Comparison of ENCODE assay signal across 8 cellular contexts in genomic region chr6:73523434-73524123, GRCh38. TPM values are rescaled to one million over a fixed set of nuclear protein-coding genes. Genes with fewer than 3 reads are reported as not detected.
DNase-seq lines count a peak whose midpoint lies in the region; ATAC-seq and TF ChIP-seq lines count a peak whose summit lies in the region.

No MANE protein-coding gene starts in this region.

- H3K9me3 ChIP-seq in Peyer's patch = no peaks in the 10 kb centered on the region
- H3K9me3 ChIP-seq in vagina = no peaks in the 10 kb centered on the region

- DNase-seq in AG09309 (ENCODE audit: low read depth) (no peak), Peyer's patch (peak; percentile 78 to 91 (median 88)), Right ventricle myocardium superior (peak; percentile 69), putamen (ENCODE audit: low spot score) (peak; percentile 17), vagina (ENCODE audit: extremely low spot score in 2 of 2) (no peak)
- peak; percentile 70 for DNase-seq in activated gamma-delta T cell treated with anti-CD3 and anti-CD28 coated beads, Interleukin-2, amount 50 U/mL, for 16 hours (ENCODE audit: low read depth)

- H3K4me3 ChIP-seq in AG09309 (ENCODE audit: control insufficient read depth, low read depth, low read length) = peak overlapping the region; percentile 47
- H3K4me3 ChIP-seq in Peyer's patch = peak overlapping the region; percentile 55 to 85 (median 78)
- H3K4me3 ChIP-seq in vagina = peak overlapping the region; percentile 54 to 60

- peak; percentile 45 for ATAC-seq in GM19023 (IDR thresholded peaks at IDR 0.05; ENCODE audit: unreplicated experiment)
- ATAC-seq in HG03159 (IDR thresholded peaks at IDR 0.05; ENCODE audit: unreplicated experiment) = peak; percentile 43
- ATAC-seq in Right ventricle myocardium superior (ENCODE audit: poor library complexity) = no peak

- H3K4me1 ChIP-seq in Peyer's patch = peaks cover 0 to 14% (median 7%) of the 10 kb centered on the region in 4 donors
- peaks cover 27% of the 10 kb centered on the region for H3K4me1 ChIP-seq in vagina

- intact Hi-C loops in Right ventricle myocardium superior (cut with DNase I) = loop anchor here (10.0 kb wide), 1 partner anchor 61 kb away; no protein-coding TSS in a partner anchor
- intact Hi-C loops in vagina (cut with DNase I) = loop anchor here (10.0 kb wide), 1 partner anchor 69 kb away; the partner anchor contains the start of gene CGAS

- H3K36me3 ChIP-seq in Peyer's patch = peaks cover 0 to 12% (median 0%) of the 10 kb centered on the region in 3 donors
- H3K36me3 ChIP-seq in vagina = peaks cover 0 to 11% of the 10 kb centered on the region in 2 donors

- no peak for TF ChIP-seq CTCF in AG09309 (IDR thresholded peaks at IDR 0.05; ENCODE audit: control insufficient read depth, insufficient read depth, low read depth, low read length, missing control alignments)
- TF ChIP-seq CTCF in Peyer's patch (IDR thresholded peaks at IDR 0.05) = peak in 1 of 6 experiments; percentile 9
- TF ChIP-seq CTCF in vagina (IDR thresholded peaks at IDR 0.05) = no peak

- H3K27me3 ChIP-seq in Peyer's patch = no peaks in the 10 kb centered on the region
- no peaks in the 10 kb centered on the region for H3K27me3 ChIP-seq in vagina

- H3K27ac ChIP-seq in Peyer's patch = peak overlapping the region; percentile 90 to 100 (median 96)
- H3K27ac ChIP-seq in vagina = peak overlapping the region; percentile 100

- TF ChIP-seq POLR2A in Peyer's patch (IDR thresholded peaks at IDR 0.05) (peak; percentile 69 to 83), vagina (IDR thresholded peaks at IDR 0.05) (peak in 1 of 2 donors; percentile 44)

RNA-seq across cellular contexts. Expression of gene EEF1A1, which starts 2.7 kb away (rescaled TPM):
- 1,000 to 10,000 TPM; 4,216 to 7,500 (median 5,030) TPM for total RNA-seq in Peyer's patch
- total RNA-seq in Right ventricle myocardium superior = 1,362 TPM
- 8,108 TPM for total RNA-seq in vagina

Comparison
In these comparisons a context has a peak if more than half of its experiments do, and no peak if none do; other contexts are left out.
1. DNase-seq: peak in Peyer's patch (3 of 3), activated gamma-delta T cell treated with anti-CD3 and anti-CD28 coated beads, Interleukin-2, amount 50 U/mL, for 16 hours (single experiment), Right ventricle myocardium superior (single experiment) and putamen (single experiment); none in AG09309 (single experiment) and vagina (0 of 2).
2. Peak in every context shown above with its lines, with median percentiles within 50 percentile points of each other: H3K4me3 ChIP-seq.